Comparison of ENCODE assay signal across 23 cellular contexts in genomic region chr19:42292963-42293362, GRCh38. TPM values are rescaled to one million over a fixed set of nuclear protein-coding genes. Genes with fewer than 3 reads are reported as not detected.
A peak's percentile ranks its signal among the peaks of the same experiment; 100 is the strongest.
DNase-seq lines count a peak whose midpoint lies in the region; ATAC-seq and TF ChIP-seq lines count a peak whose summit lies in the region.
"Had no signal": no experiment of that assay in that cellular context is flagged by ENCODE, and none has a peak within 500 bp of the region (broad histone marks: within the 10 kb centered on the region; RNA-seq: fewer than 3 reads in every experiment).

No MANE protein-coding gene starts in this region.

- TF ChIP-seq CTCF in Caco-2 (IDR thresholded peaks at IDR 0.05; ENCODE audit: insufficient read depth in 1 of 2, low read depth in 1 of 2, low read length in 1 of 2, severe bottlenecking in 1 of 2, unreplicated experiment in 1 of 2) (no peak), H9 (conservative IDR thresholded peaks at IDR 0.05) (no peak), brain (conservative IDR thresholded peaks at IDR 0.05) (no peak), nephron (IDR thresholded peaks at IDR 0.05; ENCODE audit: unreplicated experiment in 3 of 3) (no peak)

- no peak overlapping the region for H3K14ac ChIP-seq in H9 (ENCODE audit: insufficient read depth, low read length)

- H3K36me3 ChIP-seq in Caco-2 (ENCODE audit: control insufficient read depth, insufficient read depth, low read length) = peaks cover 6% of the 10 kb centered on the region

- H3K36me3 Mint-ChIP-seq in Caco-2 (ENCODE audit: insufficient read depth, unreplicated experiment) (peaks cover 49% of the 10 kb centered on the region), H9 (ENCODE audit: insufficient read depth in 1 of 3, low read depth in 3 of 3) (peaks cover 13 to 71% (median 56%) of the 10 kb centered on the region in 3 experiments; a peak in 6 of 7 replicates), brain (peaks cover 24% of the 10 kb centered on the region), nephron (ENCODE audit: low read depth) (peaks cover 31% of the 10 kb centered on the region)

- H3K4me3 ChIP-seq in Caco-2 (ENCODE audit: low read depth, low read length) = no peak overlapping the region
- H3K4me3 ChIP-seq: Peyer's patch, SJSA1 had no signal

- ATAC-seq in GM18858 (IDR thresholded peaks at IDR 0.05; ENCODE audit: unreplicated experiment) = no peak

- H3K79me2 ChIP-seq in H9 (ENCODE audit: insufficient read depth, low read length) = no peaks in the 10 kb centered on the region

- no peak overlapping the region for H4K8ac ChIP-seq in H9 (replicated peaks; ENCODE audit: insufficient read length, low read depth, low read length)

- H3K4me1 ChIP-seq in Caco-2 = 0 out of 2 replicates have a peak, but pooled peaks cover 6% of the 10 kb centered on the region
- H3K4me1 ChIP-seq in H9 (ENCODE audit: insufficient read depth, low read length) = no peaks in the 10 kb centered on the region
- H3K4me1 ChIP-seq: BE2C, SJSA1 had no signal

- H4K91ac ChIP-seq in H9 (ENCODE audit: insufficient read length, low read depth, low read length) = no peak overlapping the region

- H2BK120ac ChIP-seq in H9 (ENCODE audit: low read depth, low read length, poor library complexity, severe bottlenecking) = no peak overlapping the region

- H2BK15ac ChIP-seq in H9 (ENCODE audit: low read depth, low read length) = no peak overlapping the region

- no peaks in the 10 kb centered on the region for H3K79me1 ChIP-seq in H9 (ENCODE audit: insufficient read depth, low read depth, low read length, poor library complexity, severe bottlenecking)

- no peak overlapping the region for H2BK12ac ChIP-seq in H9 (ENCODE audit: insufficient read length, low read depth, low read length)

- H3K4ac ChIP-seq in H9 (ENCODE audit: low read depth, low read length) = no peak overlapping the region

- H2AFZ ChIP-seq in H9 (ENCODE audit: low read length) = no peak overlapping the region

- no peak overlapping the region for H2BK5ac ChIP-seq in H9 (ENCODE audit: insufficient read length, low read length)

- H3K56ac ChIP-seq in H9 (ENCODE audit: insufficient read length, low read depth, low read length) = no peak overlapping the region

- WGBS in H9 (ENCODE audit: extremely low coverage, insufficient read length, low lambda C conversion rate) = no CpG with 5 or more reads among the region's 14 CpGs

- peaks cover 3% of the 10 kb centered on the region for H3K23me2 ChIP-seq in H9 (ENCODE audit: insufficient read length, low read depth, low read length, poor library complexity, severe bottlenecking)

- H3T11ph ChIP-seq in H9 (ENCODE audit: low read length) = no peak overlapping the region

- intact Hi-C loops in Caco-2 (cut with micrococcal nuclease; ENCODE audit: unreplicated experiment) = no loop called here

- H3K9me3 ChIP-seq in Caco-2 = no peaks in the 10 kb centered on the region
- H3K9me3 ChIP-seq in H9 (ENCODE audit: control insufficient read depth, low read depth, low read length) = no peaks in the 10 kb centered on the region
- H3K9me3 ChIP-seq: BE2C, Peyer's patch, SJSA1 had no signal

- H4K20me1 ChIP-seq in H9 (ENCODE audit: control insufficient read depth, insufficient read depth, insufficient read length) = no peaks in the 10 kb centered on the region

- H3K27me3 ChIP-seq in Caco-2 (replicated peaks; ENCODE audit: control insufficient read depth, insufficient read depth, low read length) (no peaks in the 10 kb centered on the region), H9 (ENCODE audit: insufficient read depth, low read length) (no peaks in the 10 kb centered on the region)
- H3K27me3 ChIP-seq: BE2C, Peyer's patch, SJSA1 had no signal

- peak overlapping the region; percentile 51 for H3K27ac Mint-ChIP-seq in Caco-2 (ENCODE audit: unreplicated experiment)
- H3K27ac Mint-ChIP-seq in H9 = peak overlapping the region in 2 of 3 experiments; percentile 57 to 91; a peak in 2 of 7 replicates
- peak overlapping the region in 4 of 5 experiments; percentile 60 to 90 (median 80) for H3K27ac Mint-ChIP-seq in brain
- H3K27ac Mint-ChIP-seq in nephron = peak overlapping the region; percentile 85 to 92 (median 90)

- H3K27ac ChIP-seq in H9 (ENCODE audit: insufficient read length, low read depth, low read length) = no peak overlapping the region
- H3K27ac ChIP-seq: Peyer's patch, SJSA1 had no signal

- POLR2A ChIA-PET in Caco-2 (lab: Charles Lee) = no interaction called here

- H3K27me3 Mint-ChIP-seq in Caco-2 (ENCODE audit: insufficient read depth, unreplicated experiment) (no peaks in the 10 kb centered on the region), H9 (ENCODE audit: low read depth) (no peaks in the 10 kb centered on the region), brain (no peaks in the 10 kb centered on the region), nephron (ENCODE audit: low read depth) (no peaks in the 10 kb centered on the region)
- H3K27me3 Mint-ChIP-seq: CD8-positive, alpha-beta memory T cell had no signal

- no peak overlapping the region for H2AK5ac ChIP-seq in H9 (ENCODE audit: insufficient read length, low read length)

- BruUV-seq in Caco-2 (replicated peaks; lab: Mats Ljungman, UMichigan) = no TSS peak

- H3K23ac ChIP-seq in H9 (ENCODE audit: insufficient read length, low read depth, low read length) = no peak overlapping the region

- no peak overlapping the region for H4K5ac ChIP-seq in H9 (ENCODE audit: insufficient read length, low read depth, low read length)

- DNase-seq in Caco-2 (no peak), H9 (no peak), NCI-H526 (lab: John Stamatoyannopoulos, UW) (no peak), inferior parietal cortex (ENCODE audit: extremely low spot score) (no peak), SIG-M5 treated with dmso at 0.1 percent for 504 hours (lab: John Stamatoyannopoulos, UW; ENCODE audit: unreplicated experiment) (no peak)
- DNase-seq: BE2C; Calu3; CD8-positive, alpha-beta memory T cell; DMS153; DND-41; GOT3; HCEC 1CT; KG1; MM.1S; NCI-H2029; NCI-H446 treated with DMSO at 0.1 percent for 48 hours; NCI-H526 treated with DMSO at 0.1 percent for 48 hours; Peyer's patch had no signal

- no peak overlapping the region for H3K9ac ChIP-seq in H9 (ENCODE audit: extremely low read depth, insufficient read length, low read length)

- H3K4me3 Mint-ChIP-seq in Caco-2 (ENCODE audit: unreplicated experiment) (no peak overlapping the region), H9 (no peak overlapping the region), brain (no peak overlapping the region), nephron (peak overlapping the region in 2 of 3 experiments; percentile 61 to 64)
- H3K4me3 Mint-ChIP-seq: CD14-positive monocyte; CD8-positive, alpha-beta memory T cell had no signal

- peaks cover 14% of the 10 kb centered on the region for H3K4me1 Mint-ChIP-seq in Caco-2 (ENCODE audit: low read depth, unreplicated experiment)
- peaks cover 3 to 39% of the 10 kb centered on the region in 2 experiments for H3K4me1 Mint-ChIP-seq in H9
- H3K4me1 Mint-ChIP-seq in brain = peaks cover 8% of the 10 kb centered on the region
- H3K4me1 Mint-ChIP-seq in nephron = peaks cover 13% of the 10 kb centered on the region

- no peak overlapping the region for H3K18ac ChIP-seq in H9 (ENCODE audit: insufficient read length, low read depth, low read length)

- CTCF ChIA-PET in Caco-2 (lab: Charles Lee) = no interaction called here

- no peak overlapping the region for H2BK20ac ChIP-seq in H9 (ENCODE audit: low read depth, low read length, poor library complexity, severe bottlenecking)

- H3K4me2 ChIP-seq in H9 (ENCODE audit: insufficient read depth, insufficient read length, low read length) = no peak overlapping the region

- H3K9me3 Mint-ChIP-seq in Caco-2 (ENCODE audit: unreplicated experiment) = no peaks in the 10 kb centered on the region
- H3K9me3 Mint-ChIP-seq in H9 = no peaks in the 10 kb centered on the region
- H3K9me3 Mint-ChIP-seq in brain = no peaks in the 10 kb centered on the region
- no peaks in the 10 kb centered on the region for H3K9me3 Mint-ChIP-seq in nephron
- H3K9me3 Mint-ChIP-seq: CD14-positive monocyte; CD8-positive, alpha-beta memory T cell had no signal

RNA-seq across cellular contexts. Expression of gene PRR19, which starts 9.0 kb away (rescaled TPM):
- total RNA-seq in Caco-2 (2022) (2.8 and 2.9 TPM in 2 replicates), H9 (2021) (2.9 and 3.2 TPM in 2 replicates)
- 5.9 TPM for polyA plus RNA-seq in brain (ENCODE audit: insufficient read depth, low read depth, low replicate concordance)

RNA-seq across cellular contexts. Expression of gene PAFAH1B3, which starts 9.5 kb away (rescaled TPM):
- 94.0 and 103 TPM in 2 replicates for total RNA-seq in Caco-2 (2022)
- 109 and 113 TPM in 2 replicates for total RNA-seq in H9 (2021)
- polyA plus RNA-seq in brain (ENCODE audit: insufficient read depth, low read depth, low replicate concordance) = 216 TPM

RNA-seq across cellular contexts. Expression of gene TMEM145, which starts 20.1 kb away (rescaled TPM):
- 2.2 and 2.5 TPM in 2 replicates for total RNA-seq in Caco-2 (2022)
- total RNA-seq in H9 (2021) = 2.8 and 4.5 TPM in 2 replicates
- 17.6 TPM for polyA plus RNA-seq in brain (ENCODE audit: insufficient read depth, low read depth, low replicate concordance)
- total RNA-seq: Peyer's patch, SJSA1 had no signal
- polyA plus RNA-seq: CD14-positive monocyte; CD8-positive, alpha-beta memory T cell had no signal

RNA-seq across cellular contexts. Expression of gene CIC, which starts 23.9 kb away (rescaled TPM):
- total RNA-seq in Caco-2 (2022) (44.8 and 47.8 TPM in 2 replicates), H9 (2021) (54.0 and 56.0 TPM in 2 replicates)
- polyA plus RNA-seq in brain (ENCODE audit: insufficient read depth, low read depth, low replicate concordance) = 77.9 TPM

RNA-seq across cellular contexts. Expression of gene MEGF8, which starts 32.5 kb away (rescaled TPM):
- total RNA-seq in Caco-2 (2022) = 17.9 and 19.3 TPM in 2 replicates
- total RNA-seq in H9 (2021) = 28.4 and 28.8 TPM in 2 replicates
- polyA plus RNA-seq in brain (ENCODE audit: insufficient read depth, low read depth, low replicate concordance) = 36.5 TPM

Comparison
In these comparisons a context has a peak if more than half of its experiments do, and no peak if none do; other contexts are left out.
1. H3K4me3 Mint-ChIP-seq: peak in nephron (2 of 3); none in Caco-2 (single experiment), H9 (0 of 2) and brain (0 of 5).
2. Peak in every context shown above with its lines, with median percentiles within 50 percentile points of each other: H3K27ac Mint-ChIP-seq.